ENCODE assay signal across 11 cellular contexts in genomic region chr16:963913-964695, GRCh38. TPM values are rescaled to one million over a fixed set of nuclear protein-coding genes. Genes with fewer than 3 reads are reported as not detected.
DNase-seq lines count a peak whose midpoint lies in the region; ATAC-seq and TF ChIP-seq lines count a peak whose summit lies in the region.
"Had no signal": no experiment of that assay in that cellular context is flagged by ENCODE, and none has a peak within 500 bp of the region (broad histone marks: within the 10 kb centered on the region; RNA-seq: fewer than 3 reads in every experiment).

No MANE protein-coding gene starts in this region.

- DNase-seq in activated CD4-positive, alpha-beta T cell treated with anti-CD3 and anti-CD28 coated beads, Interleukin-2, amount 10 ng/mL, durations not matched to agents 24 days and 14 days, result no peak
- no peak for DNase-seq in activated CD4-positive, alpha-beta T cell treated with anti-CD3 and anti-CD28 coated beads for 1 hour
- DNase-seq in activated T-helper 1 cell treated with anti-CD3 and anti-CD28 coated beads, Interleukin-12 subunit alpha, Interleukin-12 subunit beta, Interleukin-2, Interleukin-4 antibody, amounts not matched to agents 30 ng/mL and 10 ng/mL and 1 ng/mL, durations not matched to agents 14 hours and 24 hours and 36 hours (ENCODE audit: low spot score), result no peak
- peak in 1 of 2 donors; percentile 30 for DNase-seq in foreskin fibroblast
- DNase-seq in superior temporal gyrus (ENCODE audit: extremely low spot score), result peak; percentile 44
- DNase-seq in NK-92 treated with Interleukin-12 subunit alpha and Interleukin-12 subunit beta, amount 100 ng/mL, for 24 hours (lab: John Stamatoyannopoulos, UW), result no peak
- no peak for DNase-seq in erythroblast (lab: John Stamatoyannopoulos, UW)
- DNase-seq: GF-D8 had no signal

- peak overlapping the region; percentile 25 to 40 for H3K4me3 ChIP-seq in foreskin fibroblast (ENCODE audit: low read depth in 1 of 2, low read length in 2 of 2)
- H3K4me3 ChIP-seq: cardiac muscle cell had no signal

- ATAC-seq in GM19463 (IDR thresholded peaks at IDR 0.05; ENCODE audit: unreplicated experiment), result no peak

- peaks cover 7% of the 10 kb centered on the region for H3K9me3 Mint-ChIP-seq in activated CD4-positive, alpha-beta T cell treated with anti-CD3 and anti-CD28 coated beads, Interleukin-2, amount 10 ng/mL, durations not matched to agents 24 days and 14 days
- peaks cover 4% of the 10 kb centered on the region for H3K9me3 Mint-ChIP-seq in activated T-helper 1 cell treated with anti-CD3 and anti-CD28 coated beads, Interleukin-12 subunit alpha, Interleukin-12 subunit beta, Interleukin-2, Interleukin-4 antibody, amounts not matched to agents 30 ng/mL and 10 ng/mL and 1 ng/mL, durations not matched to agents 14 hours and 24 hours and 36 hours

- TF ChIP-seq CTCF in foreskin fibroblast (IDR thresholded peaks at IDR 0.05; ENCODE audit: low read depth, low read length), result no peak

- intact Hi-C loops in activated CD4-positive, alpha-beta T cell treated with anti-CD3 and anti-CD28 coated beads, Interleukin-2, amount 10 ng/mL, durations not matched to agents 24 days and 14 days (cut with micrococcal nuclease), result no loop called here
- intact Hi-C loops in activated T-helper 1 cell treated with anti-CD3 and anti-CD28 coated beads, Interleukin-12 subunit alpha, Interleukin-12 subunit beta, Interleukin-2, Interleukin-4 antibody, amounts not matched to agents 30 ng/mL and 10 ng/mL and 1 ng/mL, durations not matched to agents 14 hours and 24 hours and 36 hours (cut with micrococcal nuclease), result no loop called here

- peaks cover 27% of the 10 kb centered on the region for H3K4me1 Mint-ChIP-seq in activated CD4-positive, alpha-beta T cell treated with anti-CD3 and anti-CD28 coated beads, Interleukin-2, amount 10 ng/mL, durations not matched to agents 24 days and 14 days
- peaks cover 26% of the 10 kb centered on the region for H3K4me1 Mint-ChIP-seq in activated T-helper 1 cell treated with anti-CD3 and anti-CD28 coated beads, Interleukin-12 subunit alpha, Interleukin-12 subunit beta, Interleukin-2, Interleukin-4 antibody, amounts not matched to agents 30 ng/mL and 10 ng/mL and 1 ng/mL, durations not matched to agents 14 hours and 24 hours and 36 hours (ENCODE audit: low read depth)

- no peak for TF ChIP-seq POLR2A in erythroblast (IDR thresholded peaks at IDR 0.05; ENCODE audit: low read length)

- H3K36me3 Mint-ChIP-seq in activated CD4-positive, alpha-beta T cell treated with anti-CD3 and anti-CD28 coated beads, Interleukin-2, amount 10 ng/mL, durations not matched to agents 24 days and 14 days (ENCODE audit: low read depth), result peaks cover 32% of the 10 kb centered on the region
- peaks cover 18% of the 10 kb centered on the region for H3K36me3 Mint-ChIP-seq in activated T-helper 1 cell treated with anti-CD3 and anti-CD28 coated beads, Interleukin-12 subunit alpha, Interleukin-12 subunit beta, Interleukin-2, Interleukin-4 antibody, amounts not matched to agents 30 ng/mL and 10 ng/mL and 1 ng/mL, durations not matched to agents 14 hours and 24 hours and 36 hours (ENCODE audit: low read depth)

- peak overlapping the region; percentile 91 for H3K27ac Mint-ChIP-seq in activated CD4-positive, alpha-beta T cell treated with anti-CD3 and anti-CD28 coated beads, Interleukin-2, amount 10 ng/mL, durations not matched to agents 24 days and 14 days
- H3K27ac Mint-ChIP-seq in activated T-helper 1 cell treated with anti-CD3 and anti-CD28 coated beads, Interleukin-12 subunit alpha, Interleukin-12 subunit beta, Interleukin-2, Interleukin-4 antibody, amounts not matched to agents 30 ng/mL and 10 ng/mL and 1 ng/mL, durations not matched to agents 14 hours and 24 hours and 36 hours, result peak overlapping the region; percentile 88

- H3K4me3 Mint-ChIP-seq in activated CD4-positive, alpha-beta T cell treated with anti-CD3 and anti-CD28 coated beads, Interleukin-2, amount 10 ng/mL, durations not matched to agents 24 days and 14 days, result peak overlapping the region; percentile 71
- peak overlapping the region; percentile 79 for H3K4me3 Mint-ChIP-seq in activated T-helper 1 cell treated with anti-CD3 and anti-CD28 coated beads, Interleukin-12 subunit alpha, Interleukin-12 subunit beta, Interleukin-2, Interleukin-4 antibody, amounts not matched to agents 30 ng/mL and 10 ng/mL and 1 ng/mL, durations not matched to agents 14 hours and 24 hours and 36 hours

- no peaks in the 10 kb centered on the region for H3K27me3 Mint-ChIP-seq in activated CD4-positive, alpha-beta T cell treated with anti-CD3 and anti-CD28 coated beads, Interleukin-2, amount 10 ng/mL, durations not matched to agents 24 days and 14 days
- H3K27me3 Mint-ChIP-seq in activated T-helper 1 cell treated with anti-CD3 and anti-CD28 coated beads, Interleukin-12 subunit alpha, Interleukin-12 subunit beta, Interleukin-2, Interleukin-4 antibody, amounts not matched to agents 30 ng/mL and 10 ng/mL and 1 ng/mL, durations not matched to agents 14 hours and 24 hours and 36 hours (ENCODE audit: insufficient read depth), result no peaks in the 10 kb centered on the region

RNA-seq across cellular contexts. Expression of gene LMF1, which starts 6.7 kb away (rescaled TPM):
- 10.4 and 11.9 TPM in 2 replicates for total RNA-seq in activated CD4-positive, alpha-beta T cell treated with anti-CD3 and anti-CD28 coated beads, Interleukin-2, amount 10 ng/mL, durations not matched to agents 24 days and 14 days
- 6.8 and 10.4 TPM in 2 replicates for total RNA-seq in activated T-helper 1 cell treated with anti-CD3 and anti-CD28 coated beads, Interleukin-12 subunit alpha, Interleukin-12 subunit beta, Interleukin-2, Interleukin-4 antibody, amounts not matched to agents 30 ng/mL and 10 ng/mL and 1 ng/mL, durations not matched to agents 14 hours and 24 hours and 36 hours

RNA-seq across cellular contexts. Expression of gene SOX8, which starts 17.5 kb away (rescaled TPM):
- total RNA-seq in activated CD4-positive, alpha-beta T cell treated with anti-CD3 and anti-CD28 coated beads, Interleukin-2, amount 10 ng/mL, durations not matched to agents 24 days and 14 days, result 0.77 and 0.92 TPM in 2 replicates
- 0.47 and 0.61 TPM in 2 replicates for total RNA-seq in activated T-helper 1 cell treated with anti-CD3 and anti-CD28 coated beads, Interleukin-12 subunit alpha, Interleukin-12 subunit beta, Interleukin-2, Interleukin-4 antibody, amounts not matched to agents 30 ng/mL and 10 ng/mL and 1 ng/mL, durations not matched to agents 14 hours and 24 hours and 36 hours
- total RNA-seq: RPMI7951 had no signal
